1 cellular context compared by ENCODE assay signal in genomic region chr4:145954924-145955339, GRCh38.
TF ChIP-seq lines count a peak whose summit lies in the region.

No MANE protein-coding gene starts in this region.

TF ChIP-seq in A549, 52 proteins besides CTCF, POLR2A, EP300 and RAD21 (continued from another document):
- TF ChIP-seq, protein P1, sequence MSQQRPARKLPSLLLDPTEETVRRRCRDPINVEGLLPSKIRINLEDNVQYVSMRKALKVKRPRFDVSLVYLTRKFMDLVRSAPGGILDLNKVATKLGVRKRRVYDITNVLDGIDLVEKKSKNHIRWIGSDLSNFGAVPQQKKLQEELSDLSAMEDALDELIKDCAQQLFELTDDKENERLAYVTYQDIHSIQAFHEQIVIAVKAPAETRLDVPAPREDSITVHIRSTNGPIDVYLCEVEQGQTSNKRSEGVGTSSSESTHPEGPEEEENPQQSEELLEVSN (IDR thresholded peaks at IDR 0.05; ENCODE audit: borderline replicate concordance, low read depth) = no peak
- TF ChIP-seq HOXA7 (CRISPR knock-in tag; IDR thresholded peaks at IDR 0.05) (no peak), HDAC2 (IDR thresholded peaks at IDR 0.05) (no peak), JUNB (IDR thresholded peaks at IDR 0.05) (peak; percentile 49), CEBPB (IDR thresholded peaks at IDR 0.05) (peak in 1 of 2 experiments; percentile 49; a peak in 1 of 4 replicates), TFCP2L1 (CRISPR knock-in tag; IDR thresholded peaks at IDR 0.05) (no peak), FOSL2 (IDR thresholded peaks at IDR 0.05) (peak; percentile 33; the same call in 1 of the 2 replicates), FOSL2 (CRISPR knock-in tag; IDR thresholded peaks at IDR 0.05) (peak; percentile 34; the same call in 1 of the 2 replicates), SMC3 (IDR thresholded peaks at IDR 0.05) (no peak), RNF2 (IDR thresholded peaks at IDR 0.05; ENCODE audit: borderline replicate concordance, low read depth) (no peak), MAX (IDR thresholded peaks at IDR 0.05) (no peak), KDM5A (IDR thresholded peaks at IDR 0.05) (no peak), FOXS1 (CRISPR knock-in tag; IDR thresholded peaks at IDR 0.05) (no peak), CHD4 (IDR thresholded peaks at IDR 0.05; ENCODE audit: borderline replicate concordance) (no peak)
- TF ChIP-seq, protein P2, sequence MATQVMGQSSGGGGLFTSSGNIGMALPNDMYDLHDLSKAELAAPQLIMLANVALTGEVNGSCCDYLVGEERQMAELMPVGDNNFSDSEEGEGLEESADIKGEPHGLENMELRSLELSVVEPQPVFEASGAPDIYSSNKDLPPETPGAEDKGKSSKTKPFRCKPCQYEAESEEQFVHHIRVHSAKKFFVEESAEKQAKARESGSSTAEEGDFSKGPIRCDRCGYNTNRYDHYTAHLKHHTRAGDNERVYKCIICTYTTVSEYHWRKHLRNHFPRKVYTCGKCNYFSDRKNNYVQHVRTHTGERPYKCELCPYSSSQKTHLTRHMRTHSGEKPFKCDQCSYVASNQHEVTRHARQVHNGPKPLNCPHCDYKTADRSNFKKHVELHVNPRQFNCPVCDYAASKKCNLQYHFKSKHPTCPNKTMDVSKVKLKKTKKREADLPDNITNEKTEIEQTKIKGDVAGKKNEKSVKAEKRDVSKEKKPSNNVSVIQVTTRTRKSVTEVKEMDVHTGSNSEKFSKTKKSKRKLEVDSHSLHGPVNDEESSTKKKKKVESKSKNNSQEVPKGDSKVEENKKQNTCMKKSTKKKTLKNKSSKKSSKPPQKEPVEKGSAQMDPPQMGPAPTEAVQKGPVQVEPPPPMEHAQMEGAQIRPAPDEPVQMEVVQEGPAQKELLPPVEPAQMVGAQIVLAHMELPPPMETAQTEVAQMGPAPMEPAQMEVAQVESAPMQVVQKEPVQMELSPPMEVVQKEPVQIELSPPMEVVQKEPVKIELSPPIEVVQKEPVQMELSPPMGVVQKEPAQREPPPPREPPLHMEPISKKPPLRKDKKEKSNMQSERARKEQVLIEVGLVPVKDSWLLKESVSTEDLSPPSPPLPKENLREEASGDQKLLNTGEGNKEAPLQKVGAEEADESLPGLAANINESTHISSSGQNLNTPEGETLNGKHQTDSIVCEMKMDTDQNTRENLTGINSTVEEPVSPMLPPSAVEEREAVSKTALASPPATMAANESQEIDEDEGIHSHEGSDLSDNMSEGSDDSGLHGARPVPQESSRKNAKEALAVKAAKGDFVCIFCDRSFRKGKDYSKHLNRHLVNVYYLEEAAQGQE (IDR thresholded peaks at IDR 0.05) = no peak
- TF ChIP-seq, protein P3, sequence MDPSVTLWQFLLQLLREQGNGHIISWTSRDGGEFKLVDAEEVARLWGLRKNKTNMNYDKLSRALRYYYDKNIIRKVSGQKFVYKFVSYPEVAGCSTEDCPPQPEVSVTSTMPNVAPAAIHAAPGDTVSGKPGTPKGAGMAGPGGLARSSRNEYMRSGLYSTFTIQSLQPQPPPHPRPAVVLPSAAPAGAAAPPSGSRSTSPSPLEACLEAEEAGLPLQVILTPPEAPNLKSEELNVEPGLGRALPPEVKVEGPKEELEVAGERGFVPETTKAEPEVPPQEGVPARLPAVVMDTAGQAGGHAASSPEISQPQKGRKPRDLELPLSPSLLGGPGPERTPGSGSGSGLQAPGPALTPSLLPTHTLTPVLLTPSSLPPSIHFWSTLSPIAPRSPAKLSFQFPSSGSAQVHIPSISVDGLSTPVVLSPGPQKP (IDR thresholded peaks at IDR 0.05; ENCODE audit: low read depth, low read length) = no peak
